8 cellular contexts compared by ENCODE assay signal in the genomic region with DNA sequence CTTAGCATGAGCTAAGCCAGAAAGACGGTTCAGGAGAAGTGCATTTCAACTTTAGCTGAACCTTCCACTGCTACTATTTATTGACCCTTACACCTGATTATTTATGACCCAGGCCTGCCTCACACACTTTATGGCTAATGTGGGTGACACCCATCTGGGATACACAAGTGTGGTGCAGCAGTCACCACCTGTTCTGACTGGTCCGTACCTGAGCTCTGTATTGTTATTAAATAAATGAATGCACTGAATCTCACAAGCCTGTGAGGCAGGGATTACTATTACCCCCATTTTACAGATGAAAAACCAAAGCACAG. TPM values are rescaled to one million over a fixed set of nuclear protein-coding genes. Genes with fewer than 3 reads are reported as not detected.
DNase-seq lines count a peak whose midpoint lies in the region; FAIRE-seq and TF ChIP-seq lines count a peak whose summit lies in the region.

No MANE protein-coding gene starts in this region.

- H3K27ac ChIP-seq in hepatocyte, result peak overlapping the region; percentile 99
- H3K27ac ChIP-seq in stomach smooth muscle (ENCODE audit: low read length), result peak overlapping the region; percentile 90

- peak overlapping the region; percentile 90 for H3K4me2 ChIP-seq in hepatocyte

- H3K4me3 Mint-ChIP-seq in T-helper 1 cell treated with Interleukin-12 subunit alpha and Interleukin-12 subunit beta and Interleukin-4 antibody, amounts not matched to agents 30 μg/mL and 1 μg/mL, for 36 hours, result peak overlapping the region; percentile 85

- no peak for FAIRE-seq in urothelium cell line (lab: Jason Lieb, UNC)

- H3K9me3 Mint-ChIP-seq in T-helper 1 cell treated with Interleukin-12 subunit alpha and Interleukin-12 subunit beta and Interleukin-4 antibody, amounts not matched to agents 30 μg/mL and 1 μg/mL, for 36 hours, result no peaks in the 10 kb centered on the region

- POLR2A ChIA-PET in HEK293T (lab: Yijun Ruan, JAX), result interaction anchor here (1.4 to 1.7 kb wide), 2 partner anchors 13 to 16 kb away, joined by 3 to 4 read pairs; no protein-coding TSS in a partner anchor

- H3K36me3 ChIP-seq in hepatocyte (replicated peaks; ENCODE audit: insufficient read depth, low read depth), result no peaks in the 10 kb centered on the region
- H3K36me3 ChIP-seq in stomach smooth muscle (ENCODE audit: control insufficient read depth in 2 of 2, insufficient read depth in 2 of 2, low read length in 2 of 2), result no peaks in the 10 kb centered on the region

- no peak overlapping the region for H2AFZ ChIP-seq in hepatocyte

- DNase-seq in T-helper 1 cell (no peak), hepatocyte (ENCODE audit: low spot score) (no peak), HEK293T (ENCODE audit: extremely low spot score) (no peak), urothelium cell line (ENCODE audit: low spot score) (no peak), NCI-H1105 (lab: John Stamatoyannopoulos, UW) (no peak)

- H4K20me1 ChIP-seq in hepatocyte (ENCODE audit: insufficient read depth, poor library complexity, severe bottlenecking), result peaks cover 43% of the 10 kb centered on the region

- peaks cover 37% of the 10 kb centered on the region for H3K4me1 Mint-ChIP-seq in T-helper 1 cell treated with Interleukin-12 subunit alpha and Interleukin-12 subunit beta and Interleukin-4 antibody, amounts not matched to agents 30 μg/mL and 1 μg/mL, for 36 hours (ENCODE audit: low read depth)

- H3K27ac Mint-ChIP-seq in T-helper 1 cell treated with Interleukin-12 subunit alpha and Interleukin-12 subunit beta and Interleukin-4 antibody, amounts not matched to agents 30 μg/mL and 1 μg/mL, for 36 hours, result peak overlapping the region; percentile 87

- H3K9me3 ChIP-seq in hepatocyte (ENCODE audit: low read depth) (no peaks in the 10 kb centered on the region), stomach smooth muscle (ENCODE audit: control insufficient read depth in 2 of 2, low read length in 2 of 2) (no peaks in the 10 kb centered on the region)

- H3K36me3 Mint-ChIP-seq in T-helper 1 cell treated with Interleukin-12 subunit alpha and Interleukin-12 subunit beta and Interleukin-4 antibody, amounts not matched to agents 30 μg/mL and 1 μg/mL, for 36 hours (ENCODE audit: low read depth), result peaks cover 14% of the 10 kb centered on the region

- CTCF ChIA-PET in HEK293T (lab: Yijun Ruan, JAX), result interaction anchor here (0.6 to 1.6 kb wide), 3 partner anchors 54 to 209 kb away, joined by 3 to 5 read pairs (median 5); no protein-coding TSS in a partner anchor

- no peaks in the 10 kb centered on the region for H3K27me3 ChIP-seq in hepatocyte
- no peaks in the 10 kb centered on the region for H3K27me3 ChIP-seq in stomach smooth muscle (ENCODE audit: control insufficient read depth in 1 of 2, insufficient read depth in 2 of 2, low read length in 2 of 2)

- H3K4me1 ChIP-seq in hepatocyte (ENCODE audit: insufficient read depth) (peaks cover 55% of the 10 kb centered on the region), stomach smooth muscle (ENCODE audit: control insufficient read depth, insufficient read depth, low read length) (peaks cover 71% of the 10 kb centered on the region)

- peaks cover 75% of the 10 kb centered on the region for H3K79me2 ChIP-seq in hepatocyte

- H3K9me2 ChIP-seq in hepatocyte (replicated peaks; ENCODE audit: insufficient read depth), result no peaks in the 10 kb centered on the region

- H3K27me3 Mint-ChIP-seq in T-helper 1 cell treated with Interleukin-12 subunit alpha and Interleukin-12 subunit beta and Interleukin-4 antibody, amounts not matched to agents 30 μg/mL and 1 μg/mL, for 36 hours (ENCODE audit: low read depth), result no peaks in the 10 kb centered on the region

- peak overlapping the region; percentile 61 to 78 for H3K9ac ChIP-seq in stomach smooth muscle (ENCODE audit: low read length in 2 of 2)

- TF ChIP-seq CTCF in WI38 (IDR thresholded peaks at IDR 0.05; ENCODE audit: low read depth, low read length), result no peak
- TF ChIP-seq CTCF in hepatocyte (IDR thresholded peaks at IDR 0.05; ENCODE audit: poor library complexity), result no peak

- 32% methylated on average over 2 of the region's 2 CpGs for WGBS in hepatocyte (ENCODE audit: low lambda C conversion rate, missing lambda C conversion rate)

- H3K4me3 ChIP-seq in WI38 (ENCODE audit: low read depth, low read length) (peak overlapping the region; percentile 88), hepatocyte (peak overlapping the region; percentile 94), stomach smooth muscle (ENCODE audit: low read length in 2 of 2) (peak overlapping the region; percentile 84 to 86)

TF ChIP-seq in HEK293T, 16 proteins besides CTCF, POLR2A, EP300 and RAD21:
- TF ChIP-seq SP1 (IDR thresholded peaks at IDR 0.05) (no peak), HDGF (IDR thresholded peaks at IDR 0.05; ENCODE audit: borderline replicate concordance) (no peak), ZNF384 (IDR thresholded peaks at IDR 0.05) (no peak), FOXA1 (IDR thresholded peaks at IDR 0.05) (no peak), TARDBP (IDR thresholded peaks at IDR 0.05) (no peak), BHLHE40 (IDR thresholded peaks at IDR 0.05; ENCODE audit: borderline replicate concordance) (no peak), LEF1 (IDR thresholded peaks at IDR 0.05; ENCODE audit: borderline replicate concordance) (no peak), NFRKB (IDR thresholded peaks at IDR 0.05) (no peak)
- TF ChIP-seq, protein P1, sequence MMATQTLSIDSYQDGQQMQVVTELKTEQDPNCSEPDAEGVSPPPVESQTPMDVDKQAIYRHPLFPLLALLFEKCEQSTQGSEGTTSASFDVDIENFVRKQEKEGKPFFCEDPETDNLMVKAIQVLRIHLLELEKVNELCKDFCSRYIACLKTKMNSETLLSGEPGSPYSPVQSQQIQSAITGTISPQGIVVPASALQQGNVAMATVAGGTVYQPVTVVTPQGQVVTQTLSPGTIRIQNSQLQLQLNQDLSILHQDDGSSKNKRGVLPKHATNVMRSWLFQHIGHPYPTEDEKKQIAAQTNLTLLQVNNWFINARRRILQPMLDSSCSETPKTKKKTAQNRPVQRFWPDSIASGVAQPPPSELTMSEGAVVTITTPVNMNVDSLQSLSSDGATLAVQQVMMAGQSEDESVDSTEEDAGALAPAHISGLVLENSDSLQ (IDR thresholded peaks at IDR 0.05), result no peak; the same call in 1 of the 2 replicates

RNA-seq across cellular contexts. Expression of a gene that starts 1.5 kb away (rescaled TPM):
- 88.1 and 92.8 TPM in 2 replicates for total RNA-seq in hepatocyte
- 168 and 184 TPM in 2 replicates for polyA plus RNA-seq in hepatocyte
